Comparison of ENCODE assay signal across 18 cellular contexts in the genomic region with DNA sequence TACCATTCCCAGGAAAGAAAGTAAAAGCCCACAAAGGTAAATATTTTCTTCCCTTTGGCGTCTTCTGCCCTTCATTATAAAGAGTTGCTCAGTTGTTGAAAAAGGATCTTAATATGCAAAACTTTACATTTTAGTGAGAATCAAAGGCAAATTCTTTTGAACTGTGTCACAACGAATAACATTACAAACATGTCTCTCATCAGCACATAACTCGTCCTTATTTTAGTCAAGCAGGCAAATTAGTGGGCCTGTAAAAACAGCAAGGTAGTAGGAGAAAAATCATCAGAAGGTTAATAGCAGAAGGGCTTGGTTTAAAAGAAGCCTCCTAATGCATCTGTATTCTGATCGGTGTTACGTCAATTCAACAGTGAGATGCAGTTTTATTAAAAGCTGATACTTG.
DNase-seq lines count a peak whose midpoint lies in the region; ATAC-seq and FAIRE-seq lines count a peak whose summit lies in the region.
"Had no signal": no experiment of that assay in that cellular context is flagged by ENCODE, and none has a peak within 500 bp of the region (broad histone marks: within the 10 kb centered on the region; RNA-seq: fewer than 3 reads in every experiment).

No MANE protein-coding gene starts in this region.

- H3K9me3 ChIP-seq in GM23248 (ENCODE audit: low read depth), result no peaks in the 10 kb centered on the region
- H3K9me3 ChIP-seq: esophagus muscularis mucosa had no signal

- H4K20me1 ChIP-seq in GM23248 (ENCODE audit: insufficient read depth), result no peaks in the 10 kb centered on the region

- H3K36me3 ChIP-seq in GM23248 (ENCODE audit: low read depth), result peaks cover 7% of the 10 kb centered on the region; the same call in 1 of the 2 replicates
- H3K36me3 ChIP-seq: esophagus muscularis mucosa had no signal

- H3K27ac Mint-ChIP-seq in T-helper 2 cell treated with Interferon-gamma antibody and Interleukin-4, amounts not matched to agents 5 μg/mL and 100 μg/mL, for 36 hours, result peak overlapping the region; percentile 17
- no peak overlapping the region for H3K27ac Mint-ChIP-seq in activated T-helper 1 cell treated with anti-CD3 and anti-CD28 coated beads, Interleukin-12 subunit alpha, Interleukin-12 subunit beta, Interleukin-2, Interleukin-4 antibody, amounts not matched to agents 30 ng/mL and 10 ng/mL and 1 ng/mL, durations not matched to agents 14 hours and 24 hours and 36 hours
- H3K27ac Mint-ChIP-seq: CD8-positive, alpha-beta T cell; dendritic cell treated with granulocyte-macrophage colony-stimulating factor and Interleukin-4, amounts not matched to agents 40 ng/mL and 50 ng/mL, for 4 days had no signal

- H3K4me1 ChIP-seq in GM23248 (ENCODE audit: insufficient read depth), result peaks cover 22% of the 10 kb centered on the region
- H3K4me1 ChIP-seq: parathyroid adenoma had no signal

- ATAC-seq in GM21360 (IDR thresholded peaks at IDR 0.05; ENCODE audit: unreplicated experiment) (no peak), GM21526 (IDR thresholded peaks at IDR 0.05; ENCODE audit: low FRiP score, unreplicated experiment) (no peak), HG03159 (IDR thresholded peaks at IDR 0.05; ENCODE audit: unreplicated experiment) (no peak)
- ATAC-seq: CD8-positive, alpha-beta T cell; left cardiac atrium had no signal

- no peaks in the 10 kb centered on the region for H3K27me3 ChIP-seq in GM23248 (replicated peaks; ENCODE audit: insufficient read depth)

- WGBS in GM23248 (ENCODE audit: low coverage in 1 of 2, low lambda C conversion rate in 2 of 2, missing lambda C conversion rate in 2 of 2), 2 experiments, result 67 to 76% methylated on average over 5 of the region's 5 CpGs

- H3K79me2 ChIP-seq in GM23248 (ENCODE audit: insufficient read depth), result peaks cover 31% of the 10 kb centered on the region
- H3K79me2 ChIP-seq: parathyroid adenoma had no signal

- peak overlapping the region; percentile 20 for H3K4me2 ChIP-seq in GM23248 (ENCODE audit: unreplicated experiment)

- intact Hi-C loops in activated T-helper 1 cell treated with anti-CD3 and anti-CD28 coated beads, Interleukin-12 subunit alpha, Interleukin-12 subunit beta, Interleukin-2, Interleukin-4 antibody, amounts not matched to agents 30 ng/mL and 10 ng/mL and 1 ng/mL, durations not matched to agents 14 hours and 24 hours and 36 hours (cut with micrococcal nuclease), result loop anchor here (2.0 kb wide), 1 partner anchor 23 kb away; no protein-coding TSS in a partner anchor

- H3K4me3 Mint-ChIP-seq in T-helper 2 cell treated with Interferon-gamma antibody and Interleukin-4, amounts not matched to agents 5 μg/mL and 100 μg/mL, for 36 hours, result peak overlapping the region; percentile 52
- peak overlapping the region; percentile 81 for H3K4me3 Mint-ChIP-seq in activated T-helper 1 cell treated with anti-CD3 and anti-CD28 coated beads, Interleukin-12 subunit alpha, Interleukin-12 subunit beta, Interleukin-2, Interleukin-4 antibody, amounts not matched to agents 30 ng/mL and 10 ng/mL and 1 ng/mL, durations not matched to agents 14 hours and 24 hours and 36 hours
- H3K4me3 Mint-ChIP-seq: CD8-positive, alpha-beta T cell; dendritic cell treated with granulocyte-macrophage colony-stimulating factor and Interleukin-4, amounts not matched to agents 40 ng/mL and 50 ng/mL, for 4 days had no signal

- in situ Hi-C loops in GM23248 (cut with MboI), result loop anchor here (25.0 kb wide), 1 partner anchor 514 kb away; no protein-coding TSS in a partner anchor

- no peaks in the 10 kb centered on the region for H3K9me2 ChIP-seq in GM23248 (ENCODE audit: insufficient read depth)

- H2AFZ ChIP-seq in GM23248, result no peak overlapping the region
- H2AFZ ChIP-seq: parathyroid adenoma had no signal

- H3F3A ChIP-seq in GM23248 (ENCODE audit: insufficient read depth), result peaks cover 9% of the 10 kb centered on the region; the same call in 1 of the 2 replicates

- H3K27ac ChIP-seq in GM23248, result no peak overlapping the region
- H3K27ac ChIP-seq: esophagus muscularis mucosa, parathyroid adenoma had no signal

- peaks cover 37% of the 10 kb centered on the region for H3K36me3 Mint-ChIP-seq in T-helper 2 cell treated with Interferon-gamma antibody and Interleukin-4, amounts not matched to agents 5 μg/mL and 100 μg/mL, for 36 hours (ENCODE audit: low read depth)
- H3K36me3 Mint-ChIP-seq in activated T-helper 1 cell treated with anti-CD3 and anti-CD28 coated beads, Interleukin-12 subunit alpha, Interleukin-12 subunit beta, Interleukin-2, Interleukin-4 antibody, amounts not matched to agents 30 ng/mL and 10 ng/mL and 1 ng/mL, durations not matched to agents 14 hours and 24 hours and 36 hours (ENCODE audit: low read depth), result peaks cover 43% of the 10 kb centered on the region

- H3K4me1 Mint-ChIP-seq in T-helper 2 cell treated with Interferon-gamma antibody and Interleukin-4, amounts not matched to agents 5 μg/mL and 100 μg/mL, for 36 hours (ENCODE audit: low read depth), result peaks cover 39% of the 10 kb centered on the region
- peaks cover 37% of the 10 kb centered on the region for H3K4me1 Mint-ChIP-seq in activated T-helper 1 cell treated with anti-CD3 and anti-CD28 coated beads, Interleukin-12 subunit alpha, Interleukin-12 subunit beta, Interleukin-2, Interleukin-4 antibody, amounts not matched to agents 30 ng/mL and 10 ng/mL and 1 ng/mL, durations not matched to agents 14 hours and 24 hours and 36 hours (ENCODE audit: low read depth)

- H3K27me3 Mint-ChIP-seq in T-helper 2 cell treated with Interferon-gamma antibody and Interleukin-4, amounts not matched to agents 5 μg/mL and 100 μg/mL, for 36 hours (ENCODE audit: low read depth), result no peaks in the 10 kb centered on the region
- no peaks in the 10 kb centered on the region for H3K27me3 Mint-ChIP-seq in activated T-helper 1 cell treated with anti-CD3 and anti-CD28 coated beads, Interleukin-12 subunit alpha, Interleukin-12 subunit beta, Interleukin-2, Interleukin-4 antibody, amounts not matched to agents 30 ng/mL and 10 ng/mL and 1 ng/mL, durations not matched to agents 14 hours and 24 hours and 36 hours (ENCODE audit: insufficient read depth)

- no peak overlapping the region for H3K9ac ChIP-seq in GM23248
- H3K9ac ChIP-seq: parathyroid adenoma had no signal

- DNase-seq in T-helper 2 cell treated with Interferon-gamma antibody and Interleukin-4, amounts not matched to agents 5 μg/mL and 100 μg/mL, for 36 hours (ENCODE audit: low spot score), result no peak
- DNase-seq in T-helper 2 cell, result no peak
- DNase-seq in GM23248, result peak; percentile 12
- DNase-seq in activated T-helper 1 cell treated with anti-CD3 and anti-CD28 coated beads, Interleukin-12 subunit alpha, Interleukin-12 subunit beta, Interleukin-2, Interleukin-4 antibody, amounts not matched to agents 30 ng/mL and 10 ng/mL and 1 ng/mL, durations not matched to agents 14 hours and 24 hours and 36 hours (ENCODE audit: low spot score), result no peak
- DNase-seq: CD8-positive, alpha-beta T cell; H7; left cardiac atrium; NCI-H1092; NCI-H2171; NCI-H82; small intestine had no signal

- H3K9me3 Mint-ChIP-seq in T-helper 2 cell treated with Interferon-gamma antibody and Interleukin-4, amounts not matched to agents 5 μg/mL and 100 μg/mL, for 36 hours, result no peaks in the 10 kb centered on the region
- no peaks in the 10 kb centered on the region for H3K9me3 Mint-ChIP-seq in activated T-helper 1 cell treated with anti-CD3 and anti-CD28 coated beads, Interleukin-12 subunit alpha, Interleukin-12 subunit beta, Interleukin-2, Interleukin-4 antibody, amounts not matched to agents 30 ng/mL and 10 ng/mL and 1 ng/mL, durations not matched to agents 14 hours and 24 hours and 36 hours
- H3K9me3 Mint-ChIP-seq: CD8-positive, alpha-beta T cell; dendritic cell treated with granulocyte-macrophage colony-stimulating factor and Interleukin-4, amounts not matched to agents 40 ng/mL and 50 ng/mL, for 4 days had no signal

- peak; percentile 9 for FAIRE-seq in islet of Langerhans (lab: Jason Lieb, UNC)
- FAIRE-seq: small intestine had no signal

- no peak overlapping the region for H3K4me3 ChIP-seq in GM23248
- H3K4me3 ChIP-seq: esophagus muscularis mucosa had no signal
